Comparison of ENCODE assay signal across 8 cellular contexts in genomic region chrX:118974088-118974907, GRCh38. TPM values are rescaled to one million over a fixed set of nuclear protein-coding genes. Genes with fewer than 3 reads are reported as not detected.
DNase-seq lines count a peak whose midpoint lies in the region; ATAC-seq and TF ChIP-seq lines count a peak whose summit lies in the region.

TSS of gene LONRF3 (plus strand) at chrX:118974618. CDS start at chrX:118974781, 163 bp downstream.

- H3K4me2 ChIP-seq in MM.1S (ENCODE audit: low read depth, low read length): peak within 1 kb of the TSS; percentile 82

- H4K20me1 ChIP-seq in MM.1S (ENCODE audit: insufficient read depth, low read length): no peaks in the 10 kb centered on the region

- H2AFZ ChIP-seq in MM.1S (ENCODE audit: low read length): peak within 1 kb of the TSS; percentile 81

- ATAC-seq in left lobe of liver (peak; percentile 60), GM19035 (IDR thresholded peaks at IDR 0.05; ENCODE audit: unreplicated experiment) (no peak), GM21423 (IDR thresholded peaks at IDR 0.05; ENCODE audit: unreplicated experiment) (no peak)

- H3K4me3 ChIP-seq in MM.1S (ENCODE audit: low read length): peak within 1 kb of the TSS; percentile 56

- H3K4me1 ChIP-seq in MM.1S (ENCODE audit: low read length): no peaks in the 10 kb centered on the region

- H3K9ac ChIP-seq in MM.1S (ENCODE audit: low read length): no peak within 1 kb of the TSS

- no peak within 1 kb of the TSS for H3K27ac Mint-ChIP-seq in chondrocyte (ENCODE audit: unreplicated experiment)

- H3K27me3 Mint-ChIP-seq in chondrocyte (ENCODE audit: low read depth): peaks cover 27% of the 10 kb centered on the region

- no peak for TF ChIP-seq CTCF in MM.1S (IDR thresholded peaks at IDR 0.05; ENCODE audit: low read length)
- TF ChIP-seq CTCF in chondrocyte (IDR thresholded peaks at IDR 0.05): no peak

- no peaks in the 10 kb centered on the region for H3K9me2 ChIP-seq in MM.1S (replicated peaks; ENCODE audit: insufficient read depth, low read length)

- H3K9me3 Mint-ChIP-seq in chondrocyte (ENCODE audit: low read depth): peaks cover 3% of the 10 kb centered on the region

- no peak within 1 kb of the TSS for H3K27ac ChIP-seq in MM.1S (ENCODE audit: low read length)

- H3K4me1 Mint-ChIP-seq in chondrocyte (ENCODE audit: low read depth): peaks cover 13% of the 10 kb centered on the region

- H3K27me3 ChIP-seq in MM.1S (replicated peaks; ENCODE audit: insufficient read depth, low read length): no peaks in the 10 kb centered on the region

- no peaks in the 10 kb centered on the region for H3K36me3 ChIP-seq in MM.1S (replicated peaks; ENCODE audit: insufficient read depth, low read length)

- DNase-seq in Daoy (ENCODE audit: low read depth): peak; percentile 48
- peak; percentile 44 for DNase-seq in MM.1S
- peak; percentile 68 to 72 for DNase-seq in activated CD4-positive, alpha-beta T cell treated with anti-CD3 and anti-CD28 coated beads for 4 hours
- DNase-seq in chondrocyte (ENCODE audit: low spot score): no peak
- peak; percentile 86 for DNase-seq in left lobe of liver (ENCODE audit: low spot score)
- DNase-seq in stimulated activated CD4-positive, alpha-beta T cell treated with anti-CD3 and anti-CD28 coated beads, Interleukin-15, amount 100 ng/mL, for 24 hours: peak; percentile 71

- no peaks in the 10 kb centered on the region for H3K9me3 ChIP-seq in MM.1S (replicated peaks; ENCODE audit: insufficient read depth, low read length)

- H3K36me3 Mint-ChIP-seq in chondrocyte (ENCODE audit: low read depth): peaks cover 1% of the 10 kb centered on the region

- H3K79me2 ChIP-seq in MM.1S (ENCODE audit: low read length): no peaks in the 10 kb centered on the region

- peak within 1 kb of the TSS; percentile 77 for H3K4me3 Mint-ChIP-seq in chondrocyte (ENCODE audit: unreplicated experiment)

- H3F3A ChIP-seq in MM.1S (ENCODE audit: insufficient read depth, low read length): no peaks in the 10 kb centered on the region

RNA-seq across cellular contexts. Expression of gene LONRF3, which starts in this region (rescaled TPM):
- 2.2 TPM in 2 replicates for total RNA-seq in Daoy (2014; rRNA removed; shearing (Covaris generic))
- total RNA-seq in chondrocyte (0.07 to 0.10 TPM in 2 of 3 replicates, not detected in the other), left lobe of liver (9.5 TPM)
